1 cellular context compared by ENCODE assay signal in genomic region chr14:104729176-104729834, GRCh38.
TF ChIP-seq lines count a peak whose summit lies in the region.
"Not testable (repeated sequence)": the region's sequence is repeated elsewhere in the genome, so short reads cannot be mapped to it uniquely, and the experiment has no call there.

No MANE protein-coding gene starts in this region.

TF ChIP-seq in K562, 482 proteins besides CTCF, POLR2A, EP300 and RAD21 (continued from another document):
- TF ChIP-seq NR4A1 (CRISPR knock-in tag; IDR thresholded peaks at IDR 0.05); TOE1 (CRISPR knock-in tag; IDR thresholded peaks at IDR 0.05; ENCODE audit: borderline replicate concordance, low read depth); JUND (tag; IDR thresholded peaks at IDR 0.05; ENCODE audit: borderline replicate concordance, low read depth, low read length): not testable (repeated sequence)
- peak; percentile 83 for TF ChIP-seq NR4A1 (tag; IDR thresholded peaks at IDR 0.05)
- TF ChIP-seq SUPT5H (IDR thresholded peaks at IDR 0.05) = peak; percentile 31
- peak; percentile 73; the same call in 1 of the 2 replicates for TF ChIP-seq LCOR (CRISPR knock-in tag; IDR thresholded peaks at IDR 0.05)
- TF ChIP-seq THRB (CRISPR knock-in tag; conservative IDR thresholded peaks at IDR 0.05) = peak; percentile 82
- TF ChIP-seq TOE1 (IDR thresholded peaks at IDR 0.05; ENCODE audit: borderline replicate concordance) = 0 out of 2 replicates have a peak, but pooled peaks have one; percentile 20
- TF ChIP-seq SRF (CRISPR knock-in tag; IDR thresholded peaks at IDR 0.05) = 0 out of 4 replicates have a peak, but pooled peaks of 1 of the 2 experiments have one; percentile 25
- peak; percentile 35 for TF ChIP-seq MXD1 (CRISPR knock-in tag; IDR thresholded peaks at IDR 0.05; ENCODE audit: borderline replicate concordance, poor library complexity, severe bottlenecking)
- peak; percentile 93 to 99 for TF ChIP-seq MLX (CRISPR knock-in tag; conservative IDR thresholded peaks at IDR 0.05)
- TF ChIP-seq KLF13 (tag; IDR thresholded peaks at IDR 0.05; ENCODE audit: borderline replicate concordance, low read depth) = 0 out of 2 replicates have a peak, but pooled peaks have one; percentile 32
- TF ChIP-seq ARNT (IDR thresholded peaks at IDR 0.05) = 0 out of 4 replicates have a peak, but pooled peaks of 1 of the 2 experiments have one; percentile 22
- TF ChIP-seq CTCFL (IDR thresholded peaks at IDR 0.05; ENCODE audit: borderline replicate concordance, insufficient read depth, low read depth, low read length, poor library complexity, severe bottlenecking) = peak; percentile 7
- TF ChIP-seq CREM (IDR thresholded peaks at IDR 0.05; ENCODE audit: low read depth) = peak; percentile 93
- peak; percentile 95 for TF ChIP-seq L3MBTL2 (IDR thresholded peaks at IDR 0.05)
- peak; percentile 10; the same call in 1 of the 2 replicates for TF ChIP-seq JUND (IDR thresholded peaks at IDR 0.05; ENCODE audit: borderline replicate concordance, low read depth, low read length)
- TF ChIP-seq MAZ (CRISPR knock-in tag; conservative IDR thresholded peaks at IDR 0.05 in 1 of 2, IDR thresholded peaks at IDR 0.05 in 1 of 2) = peak; percentile 60 to 75
- TF ChIP-seq FOXK2 (conservative IDR thresholded peaks at IDR 0.05 in 1 of 2, IDR thresholded peaks at IDR 0.05 in 1 of 2; ENCODE audit: low read depth in 2 of 2) = 0 out of 4 replicates have a peak, but pooled peaks of 1 of the 2 experiments have one; percentile 11
- TF ChIP-seq MYC (IDR thresholded peaks at IDR 0.05; ENCODE audit: low read depth, low read length) = peak; percentile 97
- TF ChIP-seq MYC (CRISPR knock-in tag; IDR thresholded peaks at IDR 0.05; ENCODE audit: borderline replicate concordance, low read depth) = peak; percentile 67; the same call in 1 of the 2 replicates
